2 cellular contexts compared by ENCODE assay signal in the genomic region with DNA sequence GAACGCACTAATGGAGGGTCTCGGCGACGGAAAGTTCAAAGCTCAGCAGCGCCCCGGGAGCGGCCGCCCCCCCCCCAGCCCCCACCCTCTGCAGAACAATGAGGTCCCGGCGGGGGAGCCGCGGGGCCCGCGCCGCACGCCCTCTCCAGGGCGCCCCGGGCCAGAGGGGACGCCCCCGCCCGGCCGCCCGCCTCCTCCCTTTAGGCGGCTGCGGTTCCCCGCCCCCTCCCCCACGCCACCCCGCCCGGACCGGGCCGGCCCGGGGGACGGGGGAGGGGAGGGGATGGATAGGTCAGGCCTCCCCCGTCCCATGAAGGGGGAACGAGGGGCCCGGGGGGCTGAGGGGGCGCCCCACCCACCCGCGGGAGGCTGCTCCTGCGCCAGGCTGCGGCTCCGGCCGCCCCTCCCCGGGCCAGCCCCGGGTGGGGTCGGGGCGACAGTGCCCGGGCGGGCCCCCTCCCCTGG.
TF ChIP-seq lines count a peak whose summit lies in the region.

No MANE protein-coding gene starts in this region.

TF ChIP-seq in SK-N-SH, 30 proteins besides CTCF, POLR2A, EP300 and RAD21 (continued from another document):
- TF ChIP-seq, protein P1, sequence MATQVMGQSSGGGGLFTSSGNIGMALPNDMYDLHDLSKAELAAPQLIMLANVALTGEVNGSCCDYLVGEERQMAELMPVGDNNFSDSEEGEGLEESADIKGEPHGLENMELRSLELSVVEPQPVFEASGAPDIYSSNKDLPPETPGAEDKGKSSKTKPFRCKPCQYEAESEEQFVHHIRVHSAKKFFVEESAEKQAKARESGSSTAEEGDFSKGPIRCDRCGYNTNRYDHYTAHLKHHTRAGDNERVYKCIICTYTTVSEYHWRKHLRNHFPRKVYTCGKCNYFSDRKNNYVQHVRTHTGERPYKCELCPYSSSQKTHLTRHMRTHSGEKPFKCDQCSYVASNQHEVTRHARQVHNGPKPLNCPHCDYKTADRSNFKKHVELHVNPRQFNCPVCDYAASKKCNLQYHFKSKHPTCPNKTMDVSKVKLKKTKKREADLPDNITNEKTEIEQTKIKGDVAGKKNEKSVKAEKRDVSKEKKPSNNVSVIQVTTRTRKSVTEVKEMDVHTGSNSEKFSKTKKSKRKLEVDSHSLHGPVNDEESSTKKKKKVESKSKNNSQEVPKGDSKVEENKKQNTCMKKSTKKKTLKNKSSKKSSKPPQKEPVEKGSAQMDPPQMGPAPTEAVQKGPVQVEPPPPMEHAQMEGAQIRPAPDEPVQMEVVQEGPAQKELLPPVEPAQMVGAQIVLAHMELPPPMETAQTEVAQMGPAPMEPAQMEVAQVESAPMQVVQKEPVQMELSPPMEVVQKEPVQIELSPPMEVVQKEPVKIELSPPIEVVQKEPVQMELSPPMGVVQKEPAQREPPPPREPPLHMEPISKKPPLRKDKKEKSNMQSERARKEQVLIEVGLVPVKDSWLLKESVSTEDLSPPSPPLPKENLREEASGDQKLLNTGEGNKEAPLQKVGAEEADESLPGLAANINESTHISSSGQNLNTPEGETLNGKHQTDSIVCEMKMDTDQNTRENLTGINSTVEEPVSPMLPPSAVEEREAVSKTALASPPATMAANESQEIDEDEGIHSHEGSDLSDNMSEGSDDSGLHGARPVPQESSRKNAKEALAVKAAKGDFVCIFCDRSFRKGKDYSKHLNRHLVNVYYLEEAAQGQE (IDR thresholded peaks at IDR 0.05; ENCODE audit: low read depth, low read length) = no peak
- TF ChIP-seq FOSL2 (IDR thresholded peaks at IDR 0.05; ENCODE audit: borderline replicate concordance, low read depth) (no peak), RXRA (IDR thresholded peaks at IDR 0.05; ENCODE audit: borderline replicate concordance, low read depth) (no peak), JUND (IDR thresholded peaks at IDR 0.05) (no peak), GATA2 (CRISPR knock-in tag; IDR thresholded peaks at IDR 0.05) (no peak), ELF1 (IDR thresholded peaks at IDR 0.05) (no peak), YY1 (IDR thresholded peaks at IDR 0.05; ENCODE audit: low read depth) (no peak)
- TF ChIP-seq, protein P2, sequence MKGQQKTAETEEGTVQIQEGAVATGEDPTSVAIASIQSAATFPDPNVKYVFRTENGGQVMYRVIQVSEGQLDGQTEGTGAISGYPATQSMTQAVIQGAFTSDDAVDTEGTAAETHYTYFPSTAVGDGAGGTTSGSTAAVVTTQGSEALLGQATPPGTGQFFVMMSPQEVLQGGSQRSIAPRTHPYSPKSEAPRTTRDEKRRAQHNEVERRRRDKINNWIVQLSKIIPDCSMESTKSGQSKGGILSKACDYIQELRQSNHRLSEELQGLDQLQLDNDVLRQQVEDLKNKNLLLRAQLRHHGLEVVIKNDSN (IDR thresholded peaks at IDR 0.05; ENCODE audit: borderline replicate concordance, low read depth) = no peak

TF ChIP-seq in SK-N-SH treated with all-trans-retinoic acid at 6 μM for 48 hours, 23 proteins besides CTCF, POLR2A, EP300 and RAD21 (continued from another document):
- TF ChIP-seq, protein P3, sequence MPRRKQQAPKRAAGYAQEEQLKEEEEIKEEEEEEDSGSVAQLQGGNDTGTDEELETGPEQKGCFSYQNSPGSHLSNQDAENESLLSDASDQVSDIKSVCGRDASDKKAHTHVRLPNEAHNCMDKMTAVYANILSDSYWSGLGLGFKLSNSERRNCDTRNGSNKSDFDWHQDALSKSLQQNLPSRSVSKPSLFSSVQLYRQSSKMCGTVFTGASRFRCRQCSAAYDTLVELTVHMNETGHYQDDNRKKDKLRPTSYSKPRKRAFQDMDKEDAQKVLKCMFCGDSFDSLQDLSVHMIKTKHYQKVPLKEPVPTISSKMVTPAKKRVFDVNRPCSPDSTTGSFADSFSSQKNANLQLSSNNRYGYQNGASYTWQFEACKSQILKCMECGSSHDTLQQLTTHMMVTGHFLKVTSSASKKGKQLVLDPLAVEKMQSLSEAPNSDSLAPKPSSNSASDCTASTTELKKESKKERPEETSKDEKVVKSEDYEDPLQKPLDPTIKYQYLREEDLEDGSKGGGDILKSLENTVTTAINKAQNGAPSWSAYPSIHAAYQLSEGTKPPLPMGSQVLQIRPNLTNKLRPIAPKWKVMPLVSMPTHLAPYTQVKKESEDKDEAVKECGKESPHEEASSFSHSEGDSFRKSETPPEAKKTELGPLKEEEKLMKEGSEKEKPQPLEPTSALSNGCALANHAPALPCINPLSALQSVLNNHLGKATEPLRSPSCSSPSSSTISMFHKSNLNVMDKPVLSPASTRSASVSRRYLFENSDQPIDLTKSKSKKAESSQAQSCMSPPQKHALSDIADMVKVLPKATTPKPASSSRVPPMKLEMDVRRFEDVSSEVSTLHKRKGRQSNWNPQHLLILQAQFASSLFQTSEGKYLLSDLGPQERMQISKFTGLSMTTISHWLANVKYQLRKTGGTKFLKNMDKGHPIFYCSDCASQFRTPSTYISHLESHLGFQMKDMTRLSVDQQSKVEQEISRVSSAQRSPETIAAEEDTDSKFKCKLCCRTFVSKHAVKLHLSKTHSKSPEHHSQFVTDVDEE (CRISPR knock-in tag; IDR thresholded peaks at IDR 0.05) = no peak
- no peak for TF ChIP-seq GLIS3 (CRISPR knock-in tag; IDR thresholded peaks at IDR 0.05)
